ENCODE assay signal across 8 cellular contexts in the genomic region with DNA sequence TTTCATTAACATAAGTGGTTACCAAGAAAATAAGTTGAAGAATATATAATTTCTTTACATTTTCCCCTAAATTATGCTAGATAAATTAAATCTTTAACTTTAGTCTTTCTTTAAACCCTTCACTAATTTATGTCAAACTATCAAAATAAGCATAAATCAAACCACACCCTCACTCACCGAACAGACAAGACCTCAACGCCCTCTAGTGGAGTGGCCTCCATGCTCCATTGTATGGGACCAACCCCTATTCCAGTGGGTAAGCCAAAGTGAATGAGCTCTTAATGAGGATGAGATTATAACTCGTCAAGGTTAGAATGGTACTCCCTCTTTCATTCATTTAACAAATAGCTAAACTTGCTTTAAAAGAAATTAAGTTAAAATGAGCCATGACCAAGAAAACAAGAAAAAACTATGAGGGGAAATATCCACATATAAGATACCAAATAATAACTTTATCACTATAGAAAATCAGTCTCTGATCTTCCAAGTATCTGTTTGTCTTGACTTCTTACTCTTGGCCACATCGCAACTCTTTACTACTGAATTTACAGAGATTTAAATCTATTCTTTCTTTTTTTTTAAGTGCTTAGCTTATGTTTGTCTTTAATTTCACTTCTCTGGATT. TPM values are rescaled to one million over a fixed set of nuclear protein-coding genes. Genes with fewer than 3 reads are reported as not detected.
DNase-seq lines count a peak whose midpoint lies in the region; ATAC-seq and TF ChIP-seq lines count a peak whose summit lies in the region.

No MANE protein-coding gene starts in this region.

- no peaks in the 10 kb centered on the region for H3K9me3 ChIP-seq in parathyroid adenoma (ENCODE audit: control insufficient read depth, low read length)
- H3K9me3 ChIP-seq in aorta (ENCODE audit: control insufficient read depth, low read length) = no peaks in the 10 kb centered on the region

- H3K27me3 ChIP-seq in foreskin keratinocyte (no peaks in the 10 kb centered on the region), parathyroid adenoma (ENCODE audit: control insufficient read depth, insufficient read depth, low read length) (no peaks in the 10 kb centered on the region), aorta (ENCODE audit: control insufficient read depth in 1 of 2, insufficient read depth in 2 of 2, low read length in 1 of 2) (no peaks in the 10 kb centered on the region)

- ATAC-seq in GM19351 (IDR thresholded peaks at IDR 0.05; ENCODE audit: unreplicated experiment) (peak; percentile 86), HG03521 (IDR thresholded peaks at IDR 0.05; ENCODE audit: unreplicated experiment) (peak; percentile 76), foreskin keratinocyte (peak; percentile 90), aorta (ENCODE audit: low FRiP score) (no peak)

- no peaks in the 10 kb centered on the region for H3K79me2 ChIP-seq in parathyroid adenoma

- H3K27ac ChIP-seq in RWPE1 (no peak overlapping the region), foreskin keratinocyte (no peak overlapping the region), parathyroid adenoma (no peak overlapping the region), aorta (ENCODE audit: low read depth in 1 of 2, low read length in 2 of 2) (no peak overlapping the region)

- CTCF ChIA-PET in RWPE1 (lab: Yijun Ruan, JAX) = interaction anchor here (0.5 to 1.5 kb wide), 8 partner anchors 15 to 1527 kb away, joined by 3 to 27 read pairs (median 4); a partner anchor contains a TSS

- DNase-seq in D341Med (ENCODE audit: low spot score) (peak; percentile 78), RWPE1 (ENCODE audit: low spot score) (peak; percentile 84), foreskin keratinocyte (peak in 1 of 2 donors; percentile 52), aorta (peak; percentile 76 to 83)
- peak; percentile 38 for DNase-seq in activated effector memory CD4-positive, alpha-beta T cell treated with Interleukin-2 at 50 U/mL for 16 hours

- POLR2A ChIA-PET in RWPE1 (lab: Yijun Ruan, JAX; ENCODE audit: low non-redundant PET) = no interaction called here

- H2AFZ ChIP-seq in parathyroid adenoma = no peak overlapping the region

- H3K4me3 ChIP-seq in parathyroid adenoma (ENCODE audit: low read depth, low read length) = no peak overlapping the region
- no peak overlapping the region for H3K4me3 ChIP-seq in aorta (ENCODE audit: low read length in 2 of 2)

- H3K4me1 ChIP-seq in foreskin keratinocyte (peaks cover 8% of the 10 kb centered on the region), parathyroid adenoma (no peaks in the 10 kb centered on the region), aorta (ENCODE audit: control insufficient read depth in 1 of 2, insufficient read depth in 2 of 2, low read length in 2 of 2) (no peaks in the 10 kb centered on the region)

- intact Hi-C loops in aorta (cut with DNase I) = loop anchor here in 1 of 2 donors (5.0 kb wide), 1 partner anchor 115 kb away; no protein-coding TSS in a partner anchor

- H3K4me2 ChIP-seq in parathyroid adenoma (ENCODE audit: low read length) = no peak overlapping the region

- no peak overlapping the region for H3K9ac ChIP-seq in parathyroid adenoma

- TF ChIP-seq CTCF in RWPE1 (conservative IDR thresholded peaks at IDR 0.05; ENCODE audit: low read depth) = peak; percentile 93
- peak; percentile 93 for TF ChIP-seq CTCF in foreskin keratinocyte (conservative IDR thresholded peaks at IDR 0.05)
- peak; percentile 61 for TF ChIP-seq CTCF in parathyroid adenoma (IDR thresholded peaks at IDR 0.05)

- 32 to 34% methylated on average over 4 of the region's 4 CpGs for WGBS in aorta, 2 donors

- H3K36me3 ChIP-seq in parathyroid adenoma (ENCODE audit: control insufficient read depth, insufficient read depth, low read length) (no peaks in the 10 kb centered on the region), aorta (ENCODE audit: control insufficient read depth in 1 of 2, insufficient read depth in 2 of 2, low read length in 1 of 2) (no peaks in the 10 kb centered on the region)

RNA-seq across cellular contexts. Expression of a gene that starts 15.6 kb away (rescaled TPM):
- 3.0 and 3.4 TPM in 2 replicates for total RNA-seq in foreskin keratinocyte
- 1.6 TPM in 2 replicates for polyA plus RNA-seq in foreskin keratinocyte
- total RNA-seq in aorta = 1 to 10 TPM; 3.2 to 3.8 TPM
- 1 to 10 TPM; 2.5 to 2.8 TPM for polyA plus RNA-seq in aorta
